20 cellular contexts compared by ENCODE assay signal in the genomic region with DNA sequence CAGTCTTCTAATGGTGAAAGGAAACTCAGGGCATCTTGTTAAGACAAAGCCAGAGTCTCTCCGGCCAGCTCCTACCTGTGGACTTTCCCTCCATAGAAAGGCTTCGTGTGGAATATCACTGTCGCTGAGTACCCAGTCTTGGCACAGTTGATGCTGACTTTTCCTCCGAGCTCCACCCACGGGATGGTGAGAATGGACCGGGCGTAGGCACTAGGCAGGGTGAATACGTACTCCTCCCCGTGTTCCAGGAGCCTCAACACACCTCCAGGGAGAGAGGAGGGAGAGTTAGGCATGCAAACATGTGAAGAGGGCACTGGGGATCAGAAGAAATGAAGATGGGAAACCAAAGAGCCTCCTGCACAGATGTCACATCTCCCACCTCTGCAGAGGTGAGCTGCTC.
DNase-seq lines count a peak whose midpoint lies in the region; ATAC-seq and TF ChIP-seq lines count a peak whose summit lies in the region.
"Had no signal": no experiment of that assay in that cellular context is flagged by ENCODE, and none has a peak within 500 bp of the region (broad histone marks: within the 10 kb centered on the region; RNA-seq: fewer than 3 reads in every experiment).

No MANE protein-coding gene starts in this region.

- no peak overlapping the region for H2AK9ac ChIP-seq in IMR-90 (replicated peaks; ENCODE audit: low read depth, low read length, poor library complexity)

- peaks cover 1% of the 10 kb centered on the region; the same call in 1 of the 2 replicates for H3K36me3 ChIP-seq in IMR-90 (ENCODE audit: control insufficient read depth, insufficient read depth, low read length)
- no peaks in the 10 kb centered on the region for H3K36me3 ChIP-seq in thyroid gland
- H3K36me3 ChIP-seq in Karpas-422 (ENCODE audit: insufficient read depth, low read length) = peaks cover 48% of the 10 kb centered on the region; the same call in 1 of the 2 replicates
- H3K36me3 ChIP-seq: BE2C had no signal

- intact Hi-C loops in IMR-90 (cut with micrococcal nuclease) (no loop called here), thyroid gland (cut with DNase I) (no loop called here)

- H3K18ac ChIP-seq in IMR-90 (ENCODE audit: low read depth, low read length) = peak overlapping the region; percentile 18; the same call in 1 of the 2 replicates

- TF ChIP-seq CTCF in IMR-90 (conservative IDR thresholded peaks at IDR 0.05; ENCODE audit: low read depth, low read length) = no peak
- TF ChIP-seq CTCF in thyroid gland (IDR thresholded peaks at IDR 0.05) = no peak

- peak overlapping the region; percentile 18 for H3K27ac Mint-ChIP-seq in stimulated activated memory B cell treated with anti-CD40 and anti-IgM and Interleukin-4, amounts not matched to agents 10 μg/mL and 1 μg/mL and 100 μg/mL, for 72 hours
- H3K27ac Mint-ChIP-seq: CD4-positive, CD25-positive, alpha-beta regulatory T cell; CD8-positive, alpha-beta memory T cell; GM23338 had no signal

- POLR2A ChIA-PET in IMR-90 (lab: Charles Lee; ENCODE audit: unreplicated experiment) = no interaction called here

- H4K91ac ChIP-seq in IMR-90 (ENCODE audit: insufficient read depth, low read depth, low read length) = no peak overlapping the region

- H3K9me2 ChIP-seq in Karpas-422 (replicated peaks; ENCODE audit: insufficient read depth, low read length) = no peaks in the 10 kb centered on the region

- dilution Hi-C loops in IMR-90 (cut with HindIII; ENCODE audit: low sequenced_read_pairs, unreplicated experiment) = no loop called here

- H2AK5ac ChIP-seq in IMR-90 (ENCODE audit: low read depth, low read length) = no peak overlapping the region

- CTCF ChIA-PET in IMR-90 (lab: Yijun Ruan, JAX) = no interaction called here

- peak; percentile 5 for DNase-seq in AG20443 (ENCODE audit: low spot score)
- no peak for DNase-seq in IMR-90
- peak; percentile 3 for DNase-seq in iPS-NIHi7 (ENCODE audit: extremely low spot score)
- DNase-seq in NCI-H2029 treated with DMSO at 0.1 percent for 48 hours (lab: John Stamatoyannopoulos, UW) = no peak
- DNase-seq in thyroid gland = no peak
- no peak for DNase-seq in Karpas-422
- DNase-seq: 8988T; BE2C; C1 segment of cervical spinal cord; CD4-positive, CD25-positive, alpha-beta regulatory T cell; CD8-positive, alpha-beta memory T cell; COR-L47; DMS 273 treated with DMSO at 0.1 percent for 48 hours; DMS53; DND-41; EL; HCEC 1CT had no signal

- TF ChIP-seq POLR2A in IMR-90 (IDR thresholded peaks at IDR 0.05; ENCODE audit: low read depth, low read length) = no peak
- TF ChIP-seq POLR2A in thyroid gland (IDR thresholded peaks at IDR 0.05) = no peak

- H3K9me1 ChIP-seq in IMR-90 (ENCODE audit: insufficient read depth, low read length) = peaks cover 2% of the 10 kb centered on the region; the same call in 1 of the 2 replicates

- peaks cover 25% of the 10 kb centered on the region for H3K79me2 ChIP-seq in Karpas-422 (ENCODE audit: low read length)

- H3K9ac ChIP-seq in IMR-90 (ENCODE audit: low read depth, low read length) (no peak overlapping the region), Karpas-422 (ENCODE audit: low read length) (no peak overlapping the region)

- no CpG with 5 or more reads among the region's 9 CpGs for WGBS in IMR-90 (ENCODE audit: extremely low coverage in 2 of 2, insufficient read length in 1 of 2), 2 experiments
- WGBS in thyroid gland, 2 donors = 82 to 92% methylated on average over 9 of the region's 9 CpGs

- H3K4me3 ChIP-seq in IMR-90 (ENCODE audit: insufficient read depth, low read depth, low read length) (no peak overlapping the region), thyroid gland (replicated peaks in 1 of 3) (no peak overlapping the region), Karpas-422 (ENCODE audit: low read length) (no peak overlapping the region)
- H3K4me3 ChIP-seq: GM12878, GM23338 had no signal

- H3K36me3 Mint-ChIP-seq in stimulated activated memory B cell treated with anti-CD40 and anti-IgM and Interleukin-4, amounts not matched to agents 10 μg/mL and 1 μg/mL and 100 μg/mL, for 72 hours = peaks cover 72% of the 10 kb centered on the region
- H3K36me3 Mint-ChIP-seq: CD4-positive, CD25-positive, alpha-beta regulatory T cell had no signal

- H3K27me3 Mint-ChIP-seq in stimulated activated memory B cell treated with anti-CD40 and anti-IgM and Interleukin-4, amounts not matched to agents 10 μg/mL and 1 μg/mL and 100 μg/mL, for 72 hours = no peaks in the 10 kb centered on the region

- no peak overlapping the region for H2BK120ac ChIP-seq in IMR-90 (ENCODE audit: low read depth, low read length)

- BruUV-seq in IMR-90 (replicated peaks; lab: Mats Ljungman, UMichigan) = no TSS peak

- H3K9me3 Mint-ChIP-seq in stimulated activated memory B cell treated with anti-CD40 and anti-IgM and Interleukin-4, amounts not matched to agents 10 μg/mL and 1 μg/mL and 100 μg/mL, for 72 hours = no peaks in the 10 kb centered on the region
- H3K9me3 Mint-ChIP-seq: CD4-positive, CD25-positive, alpha-beta regulatory T cell; CD8-positive, alpha-beta memory T cell; GM23338 had no signal

- H3K9me3 ChIP-seq in IMR-90 (ENCODE audit: control insufficient read depth, insufficient read depth, low read length) (no peaks in the 10 kb centered on the region), thyroid gland (no peaks in the 10 kb centered on the region), Karpas-422 (ENCODE audit: low read length) (no peaks in the 10 kb centered on the region)
- H3K9me3 ChIP-seq: BE2C had no signal

- ATAC-seq in IMR-90 (ENCODE audit: low read depth) = no peak
- no peak for ATAC-seq in stimulated activated memory B cell treated with anti-CD40 and anti-IgM and Interleukin-4, amounts not matched to agents 10 μg/mL and 1 μg/mL and 100 μg/mL, for 72 hours
- ATAC-seq: GM12878, GM23338 had no signal

- H2BK20ac ChIP-seq in IMR-90 (ENCODE audit: low read depth, low read length) = no peak overlapping the region

- no peaks in the 10 kb centered on the region for H3K79me1 ChIP-seq in IMR-90 (ENCODE audit: low read depth in 1 of 2, low read length in 2 of 2)

- H3K27me3 ChIP-seq in IMR-90 (ENCODE audit: control insufficient read depth, insufficient read depth, low read length) (no peaks in the 10 kb centered on the region), thyroid gland (no peaks in the 10 kb centered on the region), Karpas-422 (ENCODE audit: low read length) (no peaks in the 10 kb centered on the region)
- H3K27me3 ChIP-seq: BE2C had no signal

- H3K4ac ChIP-seq in IMR-90 (ENCODE audit: low read depth, low read length) = no peak overlapping the region

- no peak overlapping the region for H3K4me3 Mint-ChIP-seq in stimulated activated memory B cell treated with anti-CD40 and anti-IgM and Interleukin-4, amounts not matched to agents 10 μg/mL and 1 μg/mL and 100 μg/mL, for 72 hours
- H3K4me3 Mint-ChIP-seq: CD8-positive, alpha-beta memory T cell; GM23338 had no signal

- H3K4me1 ChIP-seq in IMR-90 (ENCODE audit: control insufficient read depth, insufficient read depth, low read length) (peaks cover 3% of the 10 kb centered on the region; the same call in 1 of the 2 replicates), thyroid gland (peaks cover 0 to 6% of the 10 kb centered on the region in 2 donors), Karpas-422 (ENCODE audit: low read length) (no peaks in the 10 kb centered on the region)
- H3K4me1 ChIP-seq: BE2C had no signal

- H2BK15ac ChIP-seq in IMR-90 (ENCODE audit: low read depth, low read length) = no peak overlapping the region

- H3K27ac ChIP-seq in IMR-90 (ENCODE audit: insufficient read depth, low read length) = no peak overlapping the region
- no peak overlapping the region for H3K27ac ChIP-seq in thyroid gland
- H3K27ac ChIP-seq in Karpas-422 (ENCODE audit: low read length) = no peak overlapping the region

- in situ Hi-C loops in IMR-90 (cut with MboI; ENCODE audit: low sequenced_read_pairs) = no loop called here

- H4K8ac ChIP-seq in IMR-90 (ENCODE audit: low read depth in 2 of 2, low read length in 2 of 2) = no peak overlapping the region

- no peak overlapping the region for H2BK5ac ChIP-seq in IMR-90 (ENCODE audit: low read depth, low read length, poor library complexity, severe bottlenecking)

- H4K5ac ChIP-seq in IMR-90 (ENCODE audit: low read depth, low read length) = no peak overlapping the region

- H4K20me1 ChIP-seq in IMR-90 (ENCODE audit: insufficient read depth, low read length) = no peaks in the 10 kb centered on the region
- H4K20me1 ChIP-seq in Karpas-422 (ENCODE audit: insufficient read depth, low read depth, low read length) = no peaks in the 10 kb centered on the region

- no peak for TF ChIP-seq RAD21 in IMR-90 (IDR thresholded peaks at IDR 0.05; ENCODE audit: low read length)

- H3K4me2 ChIP-seq in IMR-90 (ENCODE audit: low read depth, low read length) (no peak overlapping the region), Karpas-422 (ENCODE audit: low read depth, low read length, poor library complexity, severe bottlenecking) (no peak overlapping the region)
- H3K4me2 ChIP-seq: GM23338 had no signal

- no peak overlapping the region for H3K14ac ChIP-seq in IMR-90 (replicated peaks; ENCODE audit: low read depth, low read length)

- no peaks in the 10 kb centered on the region for H3K4me1 Mint-ChIP-seq in stimulated activated memory B cell treated with anti-CD40 and anti-IgM and Interleukin-4, amounts not matched to agents 10 μg/mL and 1 μg/mL and 100 μg/mL, for 72 hours
- H3K4me1 Mint-ChIP-seq: CD8-positive, alpha-beta memory T cell had no signal

- H2AFZ ChIP-seq in IMR-90 (replicated peaks; ENCODE audit: low read length, poor library complexity) (no peak overlapping the region), Karpas-422 (ENCODE audit: low read length) (no peak overlapping the region)
- H2AFZ ChIP-seq: GM23338 had no signal

- no peak overlapping the region for H3K23ac ChIP-seq in IMR-90 (ENCODE audit: low read depth, low read length)

- H3K56ac ChIP-seq in IMR-90 (ENCODE audit: extremely low read depth, insufficient read depth, low read length) = no peak overlapping the region

TF ChIP-seq in IMR-90, 13 proteins besides CTCF, POLR2A, EP300 and RAD21:
- no peak for TF ChIP-seq MXI1 (IDR thresholded peaks at IDR 0.05; ENCODE audit: borderline replicate concordance, low read depth, low read length)
- no peak for TF ChIP-seq CHD1 (IDR thresholded peaks at IDR 0.05; ENCODE audit: low read depth, low read length)
- no peak for TF ChIP-seq MAFK (IDR thresholded peaks at IDR 0.05; ENCODE audit: low read depth, low read length)
- no peak for TF ChIP-seq BHLHE40 (IDR thresholded peaks at IDR 0.05; ENCODE audit: low read depth, low read length)
- no peak for TF ChIP-seq SMC3 (IDR thresholded peaks at IDR 0.05; ENCODE audit: low read depth, low read length)

Comparison
In these comparisons a context has a peak if more than half of its experiments do, and no peak if none do; other contexts are left out.
1. DNase-seq: peak in AG20443 (single experiment) and iPS-NIHi7 (single experiment); none in IMR-90 (single experiment), NCI-H2029 treated with DMSO at 0.1 percent for 48 hours (single experiment), thyroid gland (0 of 2) and Karpas-422 (single experiment).